Comparison of ENCODE assay signal across 24 cellular contexts in the genomic region with DNA sequence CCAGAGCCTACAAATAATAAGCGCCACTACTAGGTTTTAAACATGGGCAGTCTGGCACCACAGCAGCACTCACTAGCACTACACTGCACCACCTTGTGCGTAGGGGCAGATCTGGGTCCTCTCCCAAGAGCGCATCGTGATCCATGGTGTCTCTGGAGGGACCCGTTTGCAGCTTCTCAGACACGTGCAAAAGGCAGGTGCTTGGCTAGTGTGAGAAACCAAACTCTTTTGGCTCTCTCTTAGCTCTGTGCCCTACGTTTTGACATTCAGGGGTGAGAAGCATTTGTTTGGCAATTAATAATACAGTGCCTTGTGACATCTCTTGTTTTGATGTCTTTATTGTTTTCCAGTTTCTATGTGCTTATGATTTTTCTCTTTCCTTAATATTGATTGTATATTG.
"Had no signal": no experiment of that assay in that cellular context is flagged by ENCODE, and none has a peak within 500 bp of the region (broad histone marks: within the 10 kb centered on the region; RNA-seq: fewer than 3 reads in every experiment).

No MANE protein-coding gene starts in this region.

- H3K4me3 Mint-ChIP-seq: dendritic cell treated with granulocyte-macrophage colony-stimulating factor and Interleukin-4, amounts not matched to agents 40 ng/mL and 50 ng/mL, for 4 days; effector memory CD8-positive, alpha-beta T cell; endodermal cell had no signal

- H3K4me3 ChIP-seq: colonic mucosa, coronary artery, dorsolateral prefrontal cortex, esophagus muscularis mucosa, esophagus squamous epithelium, gastroesophageal sphincter, heart left ventricle, heart right ventricle had no signal

- H3K4me1 ChIP-seq: colonic mucosa, esophagus muscularis mucosa, esophagus squamous epithelium, foreskin keratinocyte, gastroesophageal sphincter, heart left ventricle, heart right ventricle had no signal

- H3K27me3 Mint-ChIP-seq: dendritic cell treated with granulocyte-macrophage colony-stimulating factor and Interleukin-4, amounts not matched to agents 40 ng/mL and 50 ng/mL, for 4 days had no signal

- H3K27ac ChIP-seq: colonic mucosa, coronary artery, dorsolateral prefrontal cortex, epithelial cell of prostate, esophagus muscularis mucosa, esophagus squamous epithelium, foreskin keratinocyte, gastroesophageal sphincter, heart left ventricle, heart right ventricle had no signal

- ATAC-seq: effector memory CD8-positive, alpha-beta T cell; esophagus mucosa; foreskin keratinocyte; gastroesophageal sphincter; heart left ventricle; heart right ventricle had no signal

- H3K4me1 Mint-ChIP-seq: endodermal cell had no signal

- H3K9me3 ChIP-seq: colonic mucosa, esophagus muscularis mucosa, esophagus squamous epithelium, gastroesophageal sphincter, heart left ventricle, heart right ventricle had no signal

- H3K9me3 Mint-ChIP-seq: dendritic cell treated with granulocyte-macrophage colony-stimulating factor and Interleukin-4, amounts not matched to agents 40 ng/mL and 50 ng/mL, for 4 days; effector memory CD8-positive, alpha-beta T cell; endodermal cell had no signal

- H3K36me3 ChIP-seq: colonic mucosa, esophagus muscularis mucosa, esophagus squamous epithelium, gastroesophageal sphincter, heart left ventricle, heart right ventricle had no signal

- DNase-seq: colonic mucosa; cortex of kidney; dermis blood vessel endothelial cell; dorsolateral prefrontal cortex; effector CD4-positive, alpha-beta T cell; effector CD8-positive, alpha-beta T cell; effector memory CD4-positive, alpha-beta T cell; effector memory CD8-positive, alpha-beta T cell; endodermal cell; erythroblast; esophagus squamous epithelium; foreskin fibroblast; foreskin keratinocyte; foreskin melanocyte; glutamatergic neuron; head of caudate nucleus; heart left ventricle; heart right ventricle had no signal

- H3K27me3 ChIP-seq: colonic mucosa, esophagus muscularis mucosa, esophagus squamous epithelium, gastroesophageal sphincter had no signal

- H3K27ac Mint-ChIP-seq: dendritic cell treated with granulocyte-macrophage colony-stimulating factor and Interleukin-4, amounts not matched to agents 40 ng/mL and 50 ng/mL, for 4 days; effector memory CD8-positive, alpha-beta T cell; endodermal cell had no signal
